ENCODE assay signal across 7 cellular contexts in the genomic region with DNA sequence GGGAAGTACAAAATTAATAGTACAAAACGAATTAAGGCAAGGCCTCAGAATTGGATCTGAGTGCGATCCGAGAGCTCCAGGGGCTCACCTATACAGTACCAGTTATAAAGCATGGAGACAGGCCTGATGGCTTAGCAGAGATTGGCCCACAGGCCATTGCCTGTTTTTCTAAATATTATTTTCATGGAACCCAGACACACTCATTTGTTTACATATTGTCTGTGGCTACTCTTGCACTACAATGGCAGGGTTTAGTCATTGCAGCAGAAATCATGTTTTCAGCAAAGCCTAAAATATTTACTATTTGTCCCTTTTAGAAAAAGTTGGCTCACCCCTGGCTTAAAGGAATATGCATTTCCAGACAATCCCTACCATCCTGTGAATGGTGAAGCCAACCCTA.
"Had no signal": no experiment of that assay in that cellular context is flagged by ENCODE, and none has a peak within 500 bp of the region (broad histone marks: within the 10 kb centered on the region; RNA-seq: fewer than 3 reads in every experiment).

No MANE protein-coding gene starts in this region.

- H3K9ac ChIP-seq: GM23248 had no signal

- DNase-seq: GM23248, GOT3, H9, KG1 had no signal

- H2AFZ ChIP-seq: GM23248 had no signal

- H3K27ac ChIP-seq: GM23248, HL-60 had no signal

- ATAC-seq: HepG2, K562 had no signal

- H3K4me3 ChIP-seq: GM23248, K562 had no signal
